In genomic region chr12:11823043-11823442, GRCh38 we compare ENCODE assay signal across 13 cellular contexts.
DNase-seq lines count a peak whose midpoint lies in the region; ATAC-seq, FAIRE-seq and TF ChIP-seq lines count a peak whose summit lies in the region.
"Had no signal": no experiment of that assay in that cellular context is flagged by ENCODE, and none has a peak within 500 bp of the region (broad histone marks: within the 10 kb centered on the region; RNA-seq: fewer than 3 reads in every experiment).

No MANE protein-coding gene starts in this region.

- DNase-seq in AG04450 (ENCODE audit: low read depth, low spot score): peak; percentile 44
- peak; percentile 24 for DNase-seq in HFFc6
- no peak for DNase-seq in GM12878 (ENCODE audit: low read depth, low spot score)
- peak; percentile 32 for DNase-seq in mesenchymal stem cell
- no peak for DNase-seq in left colon
- DNase-seq in Peyer's patch: no peak
- DNase-seq in NCI-H526 (lab: John Stamatoyannopoulos, UW): no peak
- no peak for DNase-seq in GOT3 (lab: John Stamatoyannopoulos, UW)
- DNase-seq: activated CD4-positive, alpha-beta T cell treated with anti-CD3 and anti-CD28 coated beads, Interleukin-2, amount 50 U/mL, for 1 hour; caudate nucleus; ovary had no signal

- no peak overlapping the region for H2AK5ac ChIP-seq in mesenchymal stem cell (ENCODE audit: low read length, severe bottlenecking)

- peaks cover 9% of the 10 kb centered on the region for H3K36me3 Mint-ChIP-seq in HFFc6 (ENCODE audit: low read depth)

- H3K79me1 ChIP-seq in mesenchymal stem cell (replicated peaks; ENCODE audit: low read length, poor library complexity, severe bottlenecking): peaks cover 40% of the 10 kb centered on the region

- TF ChIP-seq POLR2A in GM12878 (IDR thresholded peaks at IDR 0.05; ENCODE audit: low read depth, low read length) (no peak), Peyer's patch (IDR thresholded peaks at IDR 0.05) (no peak)

- H3K27ac ChIP-seq in AG04450 (ENCODE audit: low read depth, low read length) (peak overlapping the region; percentile 78), GM12878 (ENCODE audit: control insufficient read depth, insufficient read depth) (peak overlapping the region; percentile 83), mesenchymal stem cell (ENCODE audit: low read length, poor library complexity, severe bottlenecking) (peak overlapping the region; percentile 93), Peyer's patch (peak overlapping the region in 1 of 4 donors; percentile 66)
- H3K27ac ChIP-seq: ovary had no signal

- H3K4me1 ChIP-seq in GM12878 (ENCODE audit: control insufficient read depth, insufficient read depth, low read length) (peaks cover 42% of the 10 kb centered on the region), mesenchymal stem cell (ENCODE audit: control insufficient read depth, insufficient read depth, low read depth, low read length) (peaks cover 22% of the 10 kb centered on the region), Peyer's patch (peaks cover 0 to 11% (median 5%) of the 10 kb centered on the region in 4 donors)

- no peak overlapping the region for H3K4ac ChIP-seq in mesenchymal stem cell (ENCODE audit: low read depth in 1 of 2, low read length in 2 of 2)

- in situ Hi-C loops in GM12878 (cut with MboI): no loop called here

- peaks cover 25% of the 10 kb centered on the region for H3K4me1 Mint-ChIP-seq in HFFc6 (ENCODE audit: low read depth)

- H3K9me3 Mint-ChIP-seq in HFFc6: no peaks in the 10 kb centered on the region

- WGBS in GM12878 (ENCODE audit: insufficient coverage, insufficient replicate concordance, low lambda C conversion rate, missing lambda C conversion rate): 79% methylated on average over 7 of the region's 7 CpGs
- 81% methylated on average over 6 of the region's 7 CpGs for whole genome bisulfite sequencing in mesenchymal stem cell

- H3K27me3 Mint-ChIP-seq in HFFc6 (ENCODE audit: insufficient read depth): 0 out of 2 replicates have a peak, but pooled peaks cover 1% of the 10 kb centered on the region

- H3K36me3 ChIP-seq in GM12878 (ENCODE audit: control insufficient read depth in 2 of 2, insufficient read depth in 2 of 2, low read length in 1 of 2) (peaks cover 7 to 22% of the 10 kb centered on the region in 2 experiments), mesenchymal stem cell (ENCODE audit: control insufficient read depth in 1 of 2, insufficient read depth in 2 of 2, low read depth in 1 of 2, low read length in 2 of 2) (peaks cover 3 to 13% of the 10 kb centered on the region in 2 experiments), Peyer's patch (no peaks in the 10 kb centered on the region)
- H3K36me3 ChIP-seq: ovary had no signal

- H4K20me1 ChIP-seq in GM12878 (ENCODE audit: control insufficient read depth, insufficient read depth): no peaks in the 10 kb centered on the region

- no peak overlapping the region for H2BK12ac ChIP-seq in mesenchymal stem cell (ENCODE audit: low read length in 2 of 2)

- TF ChIP-seq EP300 in GM12878 (IDR thresholded peaks at IDR 0.05; ENCODE audit: borderline replicate concordance in 1 of 2, control insufficient read depth in 1 of 2, low read depth in 2 of 2, low read length in 2 of 2): no peak

- RAD21 ChIA-PET in GM12878 (lab: Charles Lee; ENCODE audit: unreplicated experiment): interaction anchor here (0.7 to 2.0 kb wide), 10 partner anchors 9 to 1431 kb away, joined by 3 to 10 read pairs (median 5); no protein-coding TSS in a partner anchor

- peak overlapping the region; percentile 45; the same call in 1 of the 2 replicates for H3K27ac Mint-ChIP-seq in HFFc6

- H4K8ac ChIP-seq in mesenchymal stem cell (ENCODE audit: low read length): no peak overlapping the region

- peak; percentile 17; the same call in 2 of the 3 replicates for ATAC-seq in GM12878
- no peak for ATAC-seq in left colon

- H2BK5ac ChIP-seq in mesenchymal stem cell (ENCODE audit: low read depth, low read length, poor library complexity, severe bottlenecking): peak overlapping the region; percentile 31

- SMC1A ChIA-PET in GM12878 (lab: Charles Lee; ENCODE audit: uncharacterized antibody, unreplicated experiment): interaction anchor here (1.0 to 2.2 kb wide), 13 partner anchors 9 to 211 kb away, joined by 3 to 39 read pairs (median 6); no protein-coding TSS in a partner anchor

- FAIRE-seq in GM12878 (lab: Jason Lieb, UNC): no peak
- FAIRE-seq: D721Med, H1 had no signal

- H3K4me2 ChIP-seq in GM12878 (ENCODE audit: control insufficient read depth, insufficient read depth) (peak overlapping the region; percentile 82), mesenchymal stem cell (ENCODE audit: low read length, poor library complexity, severe bottlenecking) (no peak overlapping the region)

- intact Hi-C loops in GM12878 (cut with micrococcal nuclease; ENCODE audit: unreplicated experiment): no loop called here
- intact Hi-C loops in left colon (cut with DNase I, micrococcal nuclease): no loop called here

- H2BK120ac ChIP-seq in mesenchymal stem cell (ENCODE audit: low read depth, low read length): no peak overlapping the region

- H4K91ac ChIP-seq in mesenchymal stem cell (ENCODE audit: low read length): no peak overlapping the region

- H3K14ac ChIP-seq in mesenchymal stem cell (ENCODE audit: low read length in 2 of 2): no peak overlapping the region

- H3K79me2 ChIP-seq in GM12878 (ENCODE audit: control insufficient read depth, insufficient read depth, low read length): peaks cover 56% of the 10 kb centered on the region

- TF ChIP-seq RAD21 in GM12878 (IDR thresholded peaks at IDR 0.05; ENCODE audit: insufficient read depth, low read depth, low read length): peak; percentile 13; the same call in 1 of the 2 replicates

- H3K4me3 ChIP-seq in AG04450 (ENCODE audit: low read depth, low read length): no peak overlapping the region
- H3K4me3 ChIP-seq in GM12878: peak overlapping the region; percentile 55; the same call in 1 of the 2 replicates
- no peak overlapping the region for H3K4me3 ChIP-seq in mesenchymal stem cell (ENCODE audit: insufficient read depth in 1 of 2, low read depth in 1 of 2, low read length in 2 of 2)
- H3K4me3 ChIP-seq in Peyer's patch: no peak overlapping the region
- H3K4me3 ChIP-seq: ovary had no signal

- H2AFZ ChIP-seq in GM12878 (ENCODE audit: control insufficient read depth, low read depth, low read length) (no peak overlapping the region), mesenchymal stem cell (ENCODE audit: low read depth, low read length) (no peak overlapping the region)

- H3K9ac ChIP-seq in GM12878 (ENCODE audit: control insufficient read depth, insufficient read depth, low read length) (peak overlapping the region; percentile 63), mesenchymal stem cell (ENCODE audit: low read length) (peak overlapping the region; percentile 60)

- no peaks in the 10 kb centered on the region for H3K9me3 ChIP-seq in AG04450 (ENCODE audit: control insufficient read depth, insufficient read depth, low read length)
- H3K9me3 ChIP-seq in GM12878 (replicated peaks; ENCODE audit: control insufficient read depth, insufficient read depth, low read length): no peaks in the 10 kb centered on the region; the same call in 2 of the 3 replicates
- no peaks in the 10 kb centered on the region for H3K9me3 ChIP-seq in mesenchymal stem cell (ENCODE audit: control insufficient read depth, low read length)
- H3K9me3 ChIP-seq in Peyer's patch: no peaks in the 10 kb centered on the region
- H3K9me3 ChIP-seq: ovary had no signal

- no peak overlapping the region for H3K23ac ChIP-seq in mesenchymal stem cell (ENCODE audit: low read length in 2 of 2)

- POLR2A ChIA-PET in AG04450 (lab: Yijun Ruan, JAX): interaction anchor here (1.2 kb wide), 2 partner anchors 10 to 174 kb away, joined by 4 read pairs; partner anchors contain the start of gene ETV6
- POLR2A ChIA-PET in GM12878 (lab: Charles Lee): interaction anchor here (0.7 to 1.5 kb wide), 9 partner anchors 8 to 110 kb away, joined by 3 to 14 read pairs (median 3); no protein-coding TSS in a partner anchor

- H2BK15ac ChIP-seq in mesenchymal stem cell (ENCODE audit: low read depth, poor library complexity, severe bottlenecking): no peak overlapping the region

- H3K27me3 ChIP-seq in AG04450 (ENCODE audit: control insufficient read depth, insufficient read depth, low read length) (no peaks in the 10 kb centered on the region), GM12878 (replicated peaks in 1 of 2; ENCODE audit: control insufficient read depth in 2 of 2, insufficient read depth in 2 of 2, low read length in 1 of 2) (no peaks in the 10 kb centered on the region), mesenchymal stem cell (ENCODE audit: control insufficient read depth in 1 of 2, insufficient read depth in 1 of 2, low read length in 2 of 2) (no peaks in the 10 kb centered on the region), Peyer's patch (no peaks in the 10 kb centered on the region)
- H3K27me3 ChIP-seq: ovary had no signal

- no peak overlapping the region for H3K4me3 Mint-ChIP-seq in HFFc6

- CTCF ChIA-PET in AG04450 (lab: Charles Lee): interaction anchor here (1.6 kb wide), 1 partner anchor 12 kb away, joined by 4 read pairs; no protein-coding TSS in a partner anchor
- CTCF ChIA-PET in GM12878 (lab: Yijun Ruan, JAX): interaction anchor here (1.0 to 1.4 kb wide), 3 partner anchors 8 to 186 kb away, joined by 4 to 8 read pairs (median 4); no protein-coding TSS in a partner anchor

- no peak overlapping the region for H3K18ac ChIP-seq in mesenchymal stem cell (ENCODE audit: low read depth in 1 of 2, low read length in 2 of 2)

- BruUV-seq in GM12878 (replicated peaks; lab: Mats Ljungman, UMichigan): no TSS peak

- TF ChIP-seq CTCF in AG04450 (IDR thresholded peaks at IDR 0.05; ENCODE audit: low read depth, low read length) (no peak), HFFc6 (IDR thresholded peaks at IDR 0.05) (no peak), GM12878 (IDR thresholded peaks at IDR 0.05 in 2 of 3, conservative IDR thresholded peaks at IDR 0.05 in 1 of 3; ENCODE audit: control insufficient read depth in 2 of 3, extremely low read depth in 1 of 3, insufficient read depth in 1 of 3, low read depth in 3 of 3, low read length in 3 of 3) (no peak), Peyer's patch (IDR thresholded peaks at IDR 0.05) (no peak)

TF ChIP-seq in GM12878, 131 proteins besides CTCF, POLR2A, EP300 and RAD21 (continues in another document):
- TF ChIP-seq YY1 (IDR thresholded peaks at IDR 0.05; ENCODE audit: low read depth, low read length): 0 out of 2 replicates have a peak, but pooled peaks have one; percentile 8
- TF ChIP-seq FOXM1 (IDR thresholded peaks at IDR 0.05; ENCODE audit: low read depth, low read length): peak; percentile 3; the same call in 1 of the 2 replicates
- no peak for TF ChIP-seq RFX5 (IDR thresholded peaks at IDR 0.05; ENCODE audit: low read depth, low read length)
- TF ChIP-seq JUND (IDR thresholded peaks at IDR 0.05; ENCODE audit: low read depth, low read length): no peak
- TF ChIP-seq RUNX3 (IDR thresholded peaks at IDR 0.05; ENCODE audit: low read length): peak; percentile 73
- TF ChIP-seq ZNF217 (IDR thresholded peaks at IDR 0.05): no peak
- TF ChIP-seq POLR2AphosphoS5 (IDR thresholded peaks at IDR 0.05; ENCODE audit: low read length): 0 out of 2 replicates have a peak, but pooled peaks have one; percentile 8
- TF ChIP-seq TCF3 (IDR thresholded peaks at IDR 0.05; ENCODE audit: borderline replicate concordance, insufficient read depth, low read depth, low read length): peak; percentile 59; the same call in 1 of the 2 replicates
- TF ChIP-seq MYB (IDR thresholded peaks at IDR 0.05; ENCODE audit: borderline replicate concordance, low read depth, low read length): no peak

Comparison
In these comparisons a context has a peak if more than half of its experiments do, and no peak if none do; other contexts are left out.
1. DNase-seq: peak in AG04450 (single experiment), HFFc6 (single experiment) and mesenchymal stem cell (single experiment); none in GM12878 (single experiment), left colon (0 of 2), Peyer's patch (0 of 3), NCI-H526 (0 of 2) and GOT3 (single experiment).